ENCODE assay signal across 1 cellular context in genomic region chr20:57974863-57975262, GRCh38.
TF ChIP-seq lines count a peak whose summit lies in the region.

No MANE protein-coding gene starts in this region.

TF ChIP-seq in HEK293, 187 proteins besides CTCF, POLR2A, EP300 and RAD21 (continued from another document):
- TF ChIP-seq, protein P1, sequence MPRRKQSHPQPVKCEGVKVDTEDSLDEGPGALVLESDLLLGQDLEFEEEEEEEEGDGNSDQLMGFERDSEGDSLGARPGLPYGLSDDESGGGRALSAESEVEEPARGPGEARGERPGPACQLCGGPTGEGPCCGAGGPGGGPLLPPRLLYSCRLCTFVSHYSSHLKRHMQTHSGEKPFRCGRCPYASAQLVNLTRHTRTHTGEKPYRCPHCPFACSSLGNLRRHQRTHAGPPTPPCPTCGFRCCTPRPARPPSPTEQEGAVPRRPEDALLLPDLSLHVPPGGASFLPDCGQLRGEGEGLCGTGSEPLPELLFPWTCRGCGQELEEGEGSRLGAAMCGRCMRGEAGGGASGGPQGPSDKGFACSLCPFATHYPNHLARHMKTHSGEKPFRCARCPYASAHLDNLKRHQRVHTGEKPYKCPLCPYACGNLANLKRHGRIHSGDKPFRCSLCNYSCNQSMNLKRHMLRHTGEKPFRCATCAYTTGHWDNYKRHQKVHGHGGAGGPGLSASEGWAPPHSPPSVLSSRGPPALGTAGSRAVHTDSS (tag by site-specific recombination; IDR thresholded peaks at IDR 0.05): peak; percentile 84
- TF ChIP-seq ZNF155 (tag by site-specific recombination; IDR thresholded peaks at IDR 0.05) (no peak), ZNF398 (tag by site-specific recombination; IDR thresholded peaks at IDR 0.05) (no peak)
TF ChIP-seq in HEK293: peak in this region for 3.
